ENCODE assay signal across 1 cellular context in the genomic region with DNA sequence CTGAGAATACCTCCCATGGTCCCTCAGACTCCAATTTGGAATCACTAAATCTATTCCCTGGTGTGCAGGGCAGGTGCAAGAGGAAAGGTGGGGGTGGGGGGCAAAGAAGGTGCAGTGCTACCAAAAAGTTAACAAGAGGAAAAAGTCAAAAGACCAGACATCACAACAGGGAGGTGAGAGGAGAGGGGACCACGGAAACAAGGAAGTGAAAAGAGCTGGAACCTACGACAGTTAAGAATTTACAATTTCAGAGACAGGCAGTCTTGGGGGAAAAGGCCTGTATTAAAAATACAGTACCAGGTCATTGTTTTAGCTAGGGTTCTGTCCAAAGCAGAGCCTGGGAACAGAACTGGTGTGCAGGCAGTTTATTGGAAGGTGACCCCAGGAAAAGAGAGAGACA.
TF ChIP-seq lines count a peak whose summit lies in the region.

No MANE protein-coding gene starts in this region.

TF ChIP-seq in A549, 52 proteins besides CTCF, POLR2A, EP300 and RAD21 (continued from another document):
- TF ChIP-seq ESRRA (IDR thresholded peaks at IDR 0.05; ENCODE audit: borderline replicate concordance, low read length), result no peak
